In genomic region chr2:180730976-180731375, GRCh38 we compare ENCODE assay signal across 21 cellular contexts.
DNase-seq lines count a peak whose midpoint lies in the region; ATAC-seq and TF ChIP-seq lines count a peak whose summit lies in the region.
"Had no signal": no experiment of that assay in that cellular context is flagged by ENCODE, and none has a peak within 500 bp of the region (broad histone marks: within the 10 kb centered on the region; RNA-seq: fewer than 3 reads in every experiment).

No MANE protein-coding gene starts in this region.

- H3K36me3 ChIP-seq in lower lobe of right lung (no peaks in the 10 kb centered on the region), osteoblast (ENCODE audit: insufficient read depth, low read length) (no peaks in the 10 kb centered on the region)
- H3K36me3 ChIP-seq: BE2C, brain microvascular endothelial cell, stomach, upper lobe of left lung had no signal

- H3K27ac ChIP-seq in lower lobe of right lung = no peak overlapping the region
- no peak overlapping the region for H3K27ac ChIP-seq in osteoblast (ENCODE audit: low read depth, low read length)
- H3K27ac ChIP-seq: brain microvascular endothelial cell, skin epidermis, stomach, upper lobe of left lung had no signal

- peak; percentile 56 to 68 for ATAC-seq in lower lobe of right lung
- no peak for ATAC-seq in GM21723 (IDR thresholded peaks at IDR 0.05; ENCODE audit: unreplicated experiment)
- ATAC-seq: natural killer cell had no signal

- H4K20me1 ChIP-seq in osteoblast (ENCODE audit: insufficient read depth, low read length) = no peaks in the 10 kb centered on the region

- TF ChIP-seq POLR2A in NB4 (IDR thresholded peaks at IDR 0.05; ENCODE audit: extremely low read depth, insufficient read length) = no peak

- H3K27me3 ChIP-seq in lower lobe of right lung (ENCODE audit: low read depth) = no peaks in the 10 kb centered on the region
- no peaks in the 10 kb centered on the region for H3K27me3 ChIP-seq in osteoblast (ENCODE audit: insufficient read depth, low read length)
- H3K27me3 ChIP-seq: BE2C, brain microvascular endothelial cell, stomach, upper lobe of left lung had no signal

- H3K9me3 ChIP-seq in lower lobe of right lung = no peaks in the 10 kb centered on the region
- H3K9me3 ChIP-seq in osteoblast (ENCODE audit: low read depth, low read length) = no peaks in the 10 kb centered on the region
- H3K9me3 ChIP-seq: BE2C, SK-N-SH, stomach, upper lobe of left lung had no signal

- intact Hi-C loops in lower lobe of right lung (cut with DNase I) = no loop called here

- H3K4me3 ChIP-seq in NB4 (ENCODE audit: low read depth, low read length) = no peak overlapping the region
- H3K4me3 ChIP-seq in cardiac fibroblast (replicated peaks in 1 of 2; ENCODE audit: low read depth in 2 of 2, low read length in 2 of 2) = no peak overlapping the region
- H3K4me3 ChIP-seq in lower lobe of right lung = no peak overlapping the region
- no peak overlapping the region for H3K4me3 ChIP-seq in osteoblast (ENCODE audit: insufficient read depth, low read length)
- H3K4me3 ChIP-seq: skin epidermis, stomach, upper lobe of left lung had no signal

- DNase-seq in EL (peak; percentile 30), NB4 (ENCODE audit: low read depth) (peak; percentile 30), cardiac fibroblast (ENCODE audit: low read depth in 2 of 2) (peak; percentile 36 to 88), lower lobe of right lung (no peak), HPDE6-E6E7 (ENCODE audit: extremely low spot score) (no peak), osteoblast (ENCODE audit: insufficient read length, low spot score, missing footprints) (no peak)
- DNase-seq: activated CD8-positive, alpha-beta memory T cell treated with anti-CD3 and anti-CD28 coated beads for 24 hours; BE2C; brain microvascular endothelial cell; islet precursor cell; mesendoderm; MM.1S; natural killer cell; NCI-H526 treated with DMSO at 0.1 percent for 48 hours; OCI-M1; SK-N-SH; stimulated activated CD4-positive, alpha-beta T cell treated with anti-CD3 and anti-CD28 coated beads, Interleukin-2, amount 100 ng/mL, for 48 hours; stomach; upper lobe of left lung had no signal

- TF ChIP-seq CTCF in NB4 (IDR thresholded peaks at IDR 0.05; ENCODE audit: low read depth, low read length) = no peak
- no peak for TF ChIP-seq CTCF in cardiac fibroblast (IDR thresholded peaks at IDR 0.05; ENCODE audit: low read depth, low read length)
- TF ChIP-seq CTCF in lower lobe of right lung (IDR thresholded peaks at IDR 0.05) = no peak
- TF ChIP-seq CTCF in osteoblast (IDR thresholded peaks at IDR 0.05; ENCODE audit: extremely low read depth, low read depth, low read length) = no peak

- H2AFZ ChIP-seq in osteoblast (ENCODE audit: low read length) = no peak overlapping the region

- no peak overlapping the region for H3K4me2 ChIP-seq in osteoblast (ENCODE audit: insufficient read depth, low read length)
- H3K4me2 ChIP-seq: SK-N-SH had no signal

- H3K79me2 ChIP-seq in osteoblast (ENCODE audit: insufficient read depth, low read length) = no peaks in the 10 kb centered on the region

- no peaks in the 10 kb centered on the region for H3K4me1 ChIP-seq in lower lobe of right lung
- H3K4me1 ChIP-seq in osteoblast (ENCODE audit: insufficient read depth, low read length) = peaks cover 5% of the 10 kb centered on the region
- H3K4me1 ChIP-seq: BE2C, upper lobe of left lung had no signal

Comparison
In these comparisons a context has a peak if more than half of its experiments do, and no peak if none do; other contexts are left out.
1. DNase-seq: peak in EL (single experiment), NB4 (single experiment) and cardiac fibroblast (2 of 2); none in lower lobe of right lung (single experiment), HPDE6-E6E7 (single experiment) and osteoblast (single experiment).